Comparison of ENCODE assay signal across 15 cellular contexts in genomic region chr12:100391856-100392255, GRCh38.
DNase-seq lines count a peak whose midpoint lies in the region; ATAC-seq and TF ChIP-seq lines count a peak whose summit lies in the region.
"Had no signal": no experiment of that assay in that cellular context is flagged by ENCODE, and none has a peak within 500 bp of the region (broad histone marks: within the 10 kb centered on the region; RNA-seq: fewer than 3 reads in every experiment).

No MANE protein-coding gene starts in this region.

- ATAC-seq in HG03045 (IDR thresholded peaks at IDR 0.05; ENCODE audit: unreplicated experiment) (no peak), HG03196 (IDR thresholded peaks at IDR 0.05; ENCODE audit: unreplicated experiment) (no peak), HG03457 (IDR thresholded peaks at IDR 0.05; ENCODE audit: unreplicated experiment) (no peak)
- ATAC-seq: CD8-positive, alpha-beta T cell; naive thymus-derived CD4-positive, alpha-beta T cell; stimulated activated memory B cell treated with anti-CD40 and anti-IgM and Interleukin-4, amounts not matched to agents 10 μg/mL and 1 μg/mL and 100 μg/mL, for 72 hours had no signal

- no peak overlapping the region for H3K27ac ChIP-seq in VCaP

- TF ChIP-seq CTCF in AG10803 (conservative IDR thresholded peaks at IDR 0.05; ENCODE audit: low read length) (0 out of 2 replicates have a peak, but pooled peaks have one; percentile 17), GM20000 (IDR thresholded peaks at IDR 0.05; ENCODE audit: extremely low read depth, missing control alignments) (peak; percentile 3), VCaP (conservative IDR thresholded peaks at IDR 0.05) (peak; percentile 70)

- no peak overlapping the region for H3K4me3 ChIP-seq in AG10803 (ENCODE audit: low read length)

- DNase-seq in AG10803 (ENCODE audit: low read depth): no peak
- no peak for DNase-seq in GM20000 (ENCODE audit: low spot score)
- peak; percentile 36 for DNase-seq in kidney tubule cell (ENCODE audit: low spot score)
- no peak for DNase-seq in amygdala (lab: John Stamatoyannopoulos, UW)
- DNase-seq: activated CD4-positive, CD25-positive, alpha-beta regulatory T cell treated with anti-CD3 and anti-CD28 coated beads, Interleukin-2, amount 50 U/mL, for 72 hours; activated effector memory CD4-positive, alpha-beta T cell treated with Interleukin-2 at 50 U/mL for 16 hours; CD8-positive, alpha-beta T cell; naive thymus-derived CD4-positive, alpha-beta T cell; NCI-H1694; SHP77 had no signal

Comparison
In these comparisons a context has a peak if more than half of its experiments do, and no peak if none do; other contexts are left out.
1. CTCF ChIP-seq: peak in every context shown above with its lines; median percentile 70 in VCaP; 17 in AG10803; 3 in GM20000.